Comparison of ENCODE assay signal across 16 cellular contexts in genomic region chr12:47896633-47897032, GRCh38. TPM values are rescaled to one million over a fixed set of nuclear protein-coding genes. Genes with fewer than 3 reads are reported as not detected.
A peak's percentile ranks its signal among the peaks of the same experiment; 100 is the strongest.
DNase-seq lines count a peak whose midpoint lies in the region; ATAC-seq and TF ChIP-seq lines count a peak whose summit lies in the region.
"Had no signal": no experiment of that assay in that cellular context is flagged by ENCODE, and none has a peak within 500 bp of the region (broad histone marks: within the 10 kb centered on the region; RNA-seq: fewer than 3 reads in every experiment).

No MANE protein-coding gene starts in this region.

- no TSS peak for BruUV-seq in Panc1 (replicated peaks; lab: Mats Ljungman, UMichigan)

- peaks cover 93% of the 10 kb centered on the region for H3K4me1 Mint-ChIP-seq in activated T-cell treated with anti-CD3 and anti-CD28 coated beads, Interleukin-2, amount 50 U/mL, for 72 hours (ENCODE audit: low read depth)

- no peaks in the 10 kb centered on the region for H3K27me3 Mint-ChIP-seq in activated T-cell treated with anti-CD3 and anti-CD28 coated beads, Interleukin-2, amount 50 U/mL, for 72 hours (ENCODE audit: low read depth)

- H3K27ac Mint-ChIP-seq in activated T-cell treated with anti-CD3 and anti-CD28 coated beads, Interleukin-2, amount 50 U/mL, for 72 hours, result no peak overlapping the region
- H3K27ac Mint-ChIP-seq: memory B cell had no signal

- no peak for DNase-seq in activated T-cell treated with anti-CD3 and anti-CD28 coated beads, Interleukin-2, amount 50 U/mL, for 72 hours
- no peak for DNase-seq in activated T-cell treated with anti-CD3 and anti-CD28 coated beads for 4 hours
- no peak for DNase-seq in Panc1 (ENCODE audit: low read depth, low spot score)
- peak; percentile 80 for DNase-seq in epithelial cell of esophagus (ENCODE audit: low read depth)
- DNase-seq in vagina (ENCODE audit: extremely low spot score in 2 of 2), result no peak
- no peak for DNase-seq in 8988T
- no peak for DNase-seq in GM19240 (ENCODE audit: insufficient read length, low spot score)
- DNase-seq: activated gamma-delta T cell; erythroblast; GDM1; hypothalamus; NCI-H524 treated with DMSO at 0.1 percent for 48 hours; stimulated activated naive CD4-positive, alpha-beta T cell treated with Interleukin-2 at 50 U/mL for 16 hours had no signal

- peaks cover 33 to 56% of the 10 kb centered on the region in 2 donors for H3K36me3 Mint-ChIP-seq in activated T-cell treated with anti-CD3 and anti-CD28 coated beads, Interleukin-2, amount 50 U/mL, for 72 hours (ENCODE audit: insufficient read depth in 2 of 2)

- H3K27ac ChIP-seq in Panc1 (ENCODE audit: low read length) (no peak overlapping the region), vagina (no peak overlapping the region)
- H3K27ac ChIP-seq: cardiac muscle cell had no signal

- in situ Hi-C loops in Panc1 (cut with HindIII; ENCODE audit: low pct_unique_long_range_greater_than_20kb, low sequenced_read_pairs), result no loop called here

- TF ChIP-seq CTCF in Panc1 (IDR thresholded peaks at IDR 0.05), result no peak
- TF ChIP-seq CTCF in epithelial cell of esophagus (IDR thresholded peaks at IDR 0.05; ENCODE audit: insufficient read depth, low read depth, low read length, missing control alignments), result no peak
- no peak for TF ChIP-seq CTCF in vagina (IDR thresholded peaks at IDR 0.05)

- intact Hi-C loops in Panc1 (cut with micrococcal nuclease; ENCODE audit: unreplicated experiment), result no loop called here
- intact Hi-C loops in vagina (cut with DNase I), result no loop called here

- H3K9me3 ChIP-seq in Panc1 (ENCODE audit: control insufficient read depth, insufficient read depth, low read depth, low read length) (no peaks in the 10 kb centered on the region), vagina (no peaks in the 10 kb centered on the region)

- POLR2A ChIA-PET in Panc1 (lab: Charles Lee), result interaction anchor here (0.6 kb wide), 1 partner anchor 956 kb away, joined by 12 read pairs; the partner anchor contains the start of gene DDX23

- H3K36me3 ChIP-seq in Panc1 (ENCODE audit: control insufficient read depth, insufficient read depth, low read length) (no peaks in the 10 kb centered on the region; the same call in 1 of the 2 replicates), vagina (no peaks in the 10 kb centered on the region)
- H3K36me3 ChIP-seq: cardiac muscle cell had no signal

- peaks cover 8% of the 10 kb centered on the region for H3K4me1 ChIP-seq in Panc1 (ENCODE audit: control insufficient read depth, insufficient read depth, low read length)
- peaks cover 16% of the 10 kb centered on the region for H3K4me1 ChIP-seq in vagina

- H3K27me3 ChIP-seq in Panc1 (ENCODE audit: control insufficient read depth, insufficient read depth, low read length) (no peaks in the 10 kb centered on the region), vagina (no peaks in the 10 kb centered on the region)

- TF ChIP-seq POLR2A in vagina (IDR thresholded peaks at IDR 0.05), result no peak

- peak overlapping the region; percentile 32 to 40 for H3K4me3 Mint-ChIP-seq in activated T-cell treated with anti-CD3 and anti-CD28 coated beads, Interleukin-2, amount 50 U/mL, for 72 hours
- H3K4me3 Mint-ChIP-seq: memory B cell had no signal

- CTCF ChIA-PET in Panc1 (lab: Charles Lee), result no interaction called here

- no peak for ATAC-seq in activated T-cell treated with anti-CD3 and anti-CD28 coated beads, Interleukin-2, amount 50 U/mL, for 72 hours (replicated peaks in 1 of 2)
- ATAC-seq in Panc1 (peak; percentile 72), GM21423 (IDR thresholded peaks at IDR 0.05; ENCODE audit: unreplicated experiment) (no peak)

- H3K4me3 ChIP-seq in Panc1 (ENCODE audit: low read depth in 2 of 2, low read length in 2 of 2) (peak overlapping the region in 1 of 2 experiments; percentile 9; a peak in 1 of 4 replicates), epithelial cell of esophagus (ENCODE audit: low read length) (no peak overlapping the region), vagina (no peak overlapping the region)
- H3K4me3 ChIP-seq: cardiac muscle cell had no signal

- H3K9me3 Mint-ChIP-seq in activated T-cell treated with anti-CD3 and anti-CD28 coated beads, Interleukin-2, amount 50 U/mL, for 72 hours, result no peaks in the 10 kb centered on the region
- H3K9me3 Mint-ChIP-seq: memory B cell had no signal

RNA-seq across cellular contexts. Expression of gene VDR, which starts 8.2 kb away (rescaled TPM):
- 100 to 1,000 TPM; 217 to 224 TPM for total RNA-seq in activated T-cell treated with anti-CD3 and anti-CD28 coated beads, Interleukin-2, amount 50 U/mL, for 72 hours
- 3.0 TPM for total RNA-seq in Panc1 (2021; ENCODE audit: unreplicated experiment)
- polyA plus RNA-seq in Panc1 (2012; ENCODE audit: insufficient read length), result 1.4 TPM
- 23.6 TPM for total RNA-seq in vagina
- total RNA-seq: cardiac muscle cell had no signal
- polyA plus RNA-seq: cardiac muscle cell had no signal
